ENCODE assay signal across 10 cellular contexts in genomic region chr7:147070886-147071285, GRCh38.
"Had no signal": no experiment of that assay in that cellular context is flagged by ENCODE, and none has a peak within 500 bp of the region (broad histone marks: within the 10 kb centered on the region; RNA-seq: fewer than 3 reads in every experiment).

No MANE protein-coding gene starts in this region.

- FAIRE-seq: H1, H54, HepG2 had no signal

- H3K27me3 Mint-ChIP-seq: IgD-negative memory B cell had no signal

- ATAC-seq: GM23338, HepG2 had no signal

- H3K27ac Mint-ChIP-seq: GM23338, IgD-negative memory B cell had no signal

- H3K4me3 Mint-ChIP-seq: GM23338, H9, IgD-negative memory B cell had no signal

- H3K4me3 ChIP-seq: GM23338 had no signal

- H3K4me2 ChIP-seq: GM23338, KMS-11 had no signal

- H3K4me1 Mint-ChIP-seq: IgD-negative memory B cell had no signal

- H3K36me3 Mint-ChIP-seq: IgD-negative memory B cell had no signal

- H3K27ac ChIP-seq: HL-60, KMS-11 had no signal

- H3K9ac ChIP-seq: KMS-11 had no signal

- DNase-seq: H9, HCEC 1CT, KBM-7 had no signal

- H2AFZ ChIP-seq: GM23338 had no signal
